1 cellular context compared by ENCODE assay signal in the genomic region with DNA sequence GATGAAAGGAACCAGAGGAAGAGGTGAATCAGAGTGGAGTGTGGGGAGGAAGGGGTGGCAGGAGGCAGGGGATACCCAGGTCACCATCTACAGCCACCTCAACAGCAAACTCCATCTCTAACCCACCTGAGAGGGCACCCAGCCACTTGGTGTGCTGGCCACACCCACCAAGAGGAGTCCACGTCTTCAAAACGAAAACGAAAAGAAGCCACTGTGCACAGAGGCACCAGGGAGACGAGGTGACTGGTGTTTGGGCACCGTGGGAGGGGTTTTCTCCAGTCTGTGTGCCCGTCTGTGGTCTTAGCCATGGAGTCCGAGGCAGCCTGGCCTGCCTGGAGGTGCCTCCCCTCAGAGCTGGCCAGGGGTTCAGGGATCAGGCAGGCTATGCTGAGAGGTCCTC.
TF ChIP-seq lines count a peak whose summit lies in the region.

No MANE protein-coding gene starts in this region.

TF ChIP-seq in IMR-90, 13 proteins besides CTCF, POLR2A, EP300 and RAD21:
- no peak for TF ChIP-seq MXI1 (IDR thresholded peaks at IDR 0.05; ENCODE audit: borderline replicate concordance, low read depth, low read length)
- TF ChIP-seq, protein P1, sequence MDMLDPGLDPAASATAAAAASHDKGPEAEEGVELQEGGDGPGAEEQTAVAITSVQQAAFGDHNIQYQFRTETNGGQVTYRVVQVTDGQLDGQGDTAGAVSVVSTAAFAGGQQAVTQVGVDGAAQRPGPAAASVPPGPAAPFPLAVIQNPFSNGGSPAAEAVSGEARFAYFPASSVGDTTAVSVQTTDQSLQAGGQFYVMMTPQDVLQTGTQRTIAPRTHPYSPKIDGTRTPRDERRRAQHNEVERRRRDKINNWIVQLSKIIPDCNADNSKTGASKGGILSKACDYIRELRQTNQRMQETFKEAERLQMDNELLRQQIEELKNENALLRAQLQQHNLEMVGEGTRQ (IDR thresholded peaks at IDR 0.05; ENCODE audit: low read depth, low read length): no peak
- no peak for TF ChIP-seq ELK1 (IDR thresholded peaks at IDR 0.05; ENCODE audit: borderline replicate concordance, low read depth, low read length)
- TF ChIP-seq CHD1 (IDR thresholded peaks at IDR 0.05; ENCODE audit: low read depth, low read length): no peak
- no peak for TF ChIP-seq FOS (IDR thresholded peaks at IDR 0.05; ENCODE audit: low read depth, low read length)
- TF ChIP-seq RCOR1 (IDR thresholded peaks at IDR 0.05; ENCODE audit: insufficient replicate concordance, low read length): no peak
- no peak for TF ChIP-seq MAZ (IDR thresholded peaks at IDR 0.05; ENCODE audit: borderline replicate concordance, low read depth, low read length)
- no peak for TF ChIP-seq MAFK (IDR thresholded peaks at IDR 0.05; ENCODE audit: low read depth, low read length)
- TF ChIP-seq NFE2L2 (IDR thresholded peaks at IDR 0.05; ENCODE audit: low read depth, low read length): no peak
